1 cellular context compared by ENCODE assay signal in genomic region chr6:146857960-146858308, GRCh38.
TF ChIP-seq lines count a peak whose summit lies in the region.

No MANE protein-coding gene starts in this region.

TF ChIP-seq in K562, 482 proteins besides CTCF, POLR2A, EP300 and RAD21 (continued from another document):
- TF ChIP-seq ZNF592 (IDR thresholded peaks at IDR 0.05) = 0 out of 2 replicates have a peak, but pooled peaks have one; percentile 1
- TF ChIP-seq ZNF134 (CRISPR knock-in tag; conservative IDR thresholded peaks at IDR 0.05) = no peak
- TF ChIP-seq ZNF224 (CRISPR knock-in tag; IDR thresholded peaks at IDR 0.05) = no peak
- no peak for TF ChIP-seq MTA2 (IDR thresholded peaks at IDR 0.05; ENCODE audit: low read depth)
- peak; percentile 32 for TF ChIP-seq NUFIP1 (IDR thresholded peaks at IDR 0.05; ENCODE audit: partially characterized antibody)
- 0 out of 2 replicates have a peak, but pooled peaks have one; percentile 0 for TF ChIP-seq ZFP1 (CRISPR knock-in tag; IDR thresholded peaks at IDR 0.05)
- no peak for TF ChIP-seq ARID1B (IDR thresholded peaks at IDR 0.05)
- no peak for TF ChIP-seq TEAD4 (IDR thresholded peaks at IDR 0.05; ENCODE audit: low read length)
- TF ChIP-seq TEAD4 (CRISPR knock-in tag; IDR thresholded peaks at IDR 0.05; ENCODE audit: borderline replicate concordance) = no peak
- TF ChIP-seq KLF6 (CRISPR knock-in tag; IDR thresholded peaks at IDR 0.05; ENCODE audit: borderline replicate concordance) = 0 out of 2 replicates have a peak, but pooled peaks have one; percentile 4
- no peak for TF ChIP-seq DEAF1 (CRISPR knock-in tag; IDR thresholded peaks at IDR 0.05)
- peak; percentile 11; the same call in 1 of the 2 replicates for TF ChIP-seq ZNF766 (CRISPR knock-in tag; conservative IDR thresholded peaks at IDR 0.05)
- peak; percentile 47; the same call in 1 of the 2 replicates for TF ChIP-seq PML (IDR thresholded peaks at IDR 0.05; ENCODE audit: low read length)
- no peak for TF ChIP-seq BMI1 (IDR thresholded peaks at IDR 0.05; ENCODE audit: low read length)
- TF ChIP-seq ETV5 (CRISPR knock-in tag; IDR thresholded peaks at IDR 0.05; ENCODE audit: low read depth) = 0 out of 2 replicates have a peak, but pooled peaks have one; percentile 1
- TF ChIP-seq DDX20 (tag; IDR thresholded peaks at IDR 0.05; ENCODE audit: low read depth) = 0 out of 2 replicates have a peak, but pooled peaks have one; percentile 3
- TF ChIP-seq RB1 (IDR thresholded peaks at IDR 0.05; ENCODE audit: low read depth) = 0 out of 2 replicates have a peak, but pooled peaks have one; percentile 1
- peak; percentile 32; the same call in 1 of the 2 replicates for TF ChIP-seq HDGF (IDR thresholded peaks at IDR 0.05)
- TF ChIP-seq EP400 (IDR thresholded peaks at IDR 0.05) = no peak
- TF ChIP-seq ZNF551 (CRISPR knock-in tag; IDR thresholded peaks at IDR 0.05) = no peak
- no peak for TF ChIP-seq RNF2 (IDR thresholded peaks at IDR 0.05)
- TF ChIP-seq ELF1 (tag; IDR thresholded peaks at IDR 0.05) = 0 out of 2 replicates have a peak, but pooled peaks have one; percentile 9
- TF ChIP-seq FIP1L1 (IDR thresholded peaks at IDR 0.05; ENCODE audit: low read depth, low read length, poor library complexity, severe bottlenecking) = no peak
- peak; percentile 50; the same call in 1 of the 2 replicates for TF ChIP-seq NFRKB (IDR thresholded peaks at IDR 0.05; ENCODE audit: low read depth)
- no peak for TF ChIP-seq NRF1 (conservative IDR thresholded peaks at IDR 0.05 in 1 of 2, IDR thresholded peaks at IDR 0.05 in 1 of 2)
- TF ChIP-seq ZNF764 (CRISPR knock-in tag; IDR thresholded peaks at IDR 0.05; ENCODE audit: low read depth) = no peak
- 0 out of 2 replicates have a peak, but pooled peaks have one; percentile 17 for TF ChIP-seq GATAD2A (IDR thresholded peaks at IDR 0.05)
- TF ChIP-seq TAF7 (tag; IDR thresholded peaks at IDR 0.05) = peak; percentile 5; the same call in 1 of the 2 replicates
- TF ChIP-seq NCOA1 (IDR thresholded peaks at IDR 0.05; ENCODE audit: low read depth) = 0 out of 2 replicates have a peak, but pooled peaks have one; percentile 9
- no peak for TF ChIP-seq RFX1 (IDR thresholded peaks at IDR 0.05)
- peak; percentile 12; the same call in 1 of the 2 replicates for TF ChIP-seq RAD51 (IDR thresholded peaks at IDR 0.05; ENCODE audit: borderline replicate concordance, low read depth)
- no peak for TF ChIP-seq ZNF444 (CRISPR knock-in tag; IDR thresholded peaks at IDR 0.05)
